ENCODE assay signal across 14 cellular contexts in the genomic region with DNA sequence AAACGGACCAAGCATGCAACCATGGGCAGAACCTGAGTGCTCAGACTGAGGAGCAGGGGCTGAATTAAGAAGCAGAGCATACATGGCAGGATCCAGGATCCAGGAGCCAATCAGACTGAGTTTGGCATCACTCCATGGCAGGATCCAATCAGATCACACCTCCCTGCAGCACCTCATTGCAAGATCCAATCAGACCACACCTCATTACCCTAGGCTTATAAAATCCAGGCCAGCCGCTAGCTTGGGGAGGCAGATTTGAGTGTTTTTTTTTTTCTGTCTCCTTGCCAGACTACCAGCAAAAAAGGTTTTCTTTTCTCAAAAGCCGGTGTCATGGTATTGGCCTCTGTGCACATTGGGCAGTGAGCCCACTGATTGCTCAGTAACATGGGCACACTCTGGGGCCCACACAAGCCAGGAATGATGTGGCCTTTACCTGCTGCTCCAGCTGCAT.
A peak's percentile ranks its signal among the peaks of the same experiment; 100 is the strongest.
DNase-seq lines count a peak whose midpoint lies in the region; ATAC-seq and TF ChIP-seq lines count a peak whose summit lies in the region.
"Had no signal": no experiment of that assay in that cellular context is flagged by ENCODE, and none has a peak within 500 bp of the region (broad histone marks: within the 10 kb centered on the region; RNA-seq: fewer than 3 reads in every experiment).

No MANE protein-coding gene starts in this region.

- POLR2A ChIA-PET in AG04450 (lab: Yijun Ruan, JAX) = interaction anchor here (0.7 to 1.9 kb wide), 2 partner anchors 44 to 60 kb away, joined by 3 to 5 read pairs; no protein-coding TSS in a partner anchor

- DNase-seq in AG04450 (ENCODE audit: low read depth, low spot score) (peak; percentile 18), LHCN-M2 (ENCODE audit: low read depth) (peak; percentile 14), body of pancreas (peak; percentile 39 to 71 (median 62)), kidney glomerular epithelial cell (lab: John Stamatoyannopoulos, UW) (peak; percentile 17), NCI-H774 (lab: John Stamatoyannopoulos, UW) (no peak), lower lobe of right lung (no peak)
- DNase-seq in activated naive CD4-positive, alpha-beta T cell treated with anti-CD3 and anti-CD28 coated beads, Interleukin-2, amount 50 U/mL, for 16 hours = no peak
- DNase-seq: activated T-cell treated with anti-CD3 and anti-CD28 coated beads, Interleukin-2, amount 50 U/mL, for 1 hour; BE2C; DMS153; NCI-H2171; stimulated activated CD4-positive, alpha-beta T cell treated with anti-CD3 and anti-CD28 coated beads, Interleukin-2, amount 100 ng/mL, for 24 hours; T-helper 1 cell had no signal

- H3K27ac ChIP-seq in AG04450 (ENCODE audit: low read depth, low read length) (peak overlapping the region; percentile 68), body of pancreas (peak overlapping the region in 2 of 4 donors; percentile 54), lower lobe of right lung (no peak overlapping the region)

- no peak for TF ChIP-seq CTCF in AG04450 (IDR thresholded peaks at IDR 0.05; ENCODE audit: low read depth, low read length)
- TF ChIP-seq CTCF in body of pancreas (IDR thresholded peaks at IDR 0.05) = no peak
- TF ChIP-seq CTCF in lower lobe of right lung (IDR thresholded peaks at IDR 0.05) = no peak

- no peaks in the 10 kb centered on the region for H3K36me3 ChIP-seq in body of pancreas (replicated peaks in 1 of 2; ENCODE audit: insufficient read depth in 1 of 2, low read depth in 2 of 2)
- no peaks in the 10 kb centered on the region for H3K36me3 ChIP-seq in lower lobe of right lung
- H3K36me3 ChIP-seq: BE2C had no signal

- H3K27me3 ChIP-seq in AG04450 (ENCODE audit: control insufficient read depth, insufficient read depth, low read length) (no peaks in the 10 kb centered on the region), body of pancreas (no peaks in the 10 kb centered on the region), lower lobe of right lung (ENCODE audit: low read depth) (peaks cover 5% of the 10 kb centered on the region)

- WGBS in body of pancreas, 2 donors = 42 to 62% methylated on average over 3 of the region's 3 CpGs

- H3K4me1 ChIP-seq in body of pancreas (peaks cover 25% of the 10 kb centered on the region), lower lobe of right lung (no peaks in the 10 kb centered on the region)
- H3K4me1 ChIP-seq: BE2C had no signal

- no peak overlapping the region for H3K4me3 ChIP-seq in AG04450 (ENCODE audit: low read depth, low read length)
- H3K4me3 ChIP-seq in body of pancreas = no peak overlapping the region
- no peak overlapping the region for H3K4me3 ChIP-seq in lower lobe of right lung

- intact Hi-C loops in body of pancreas (cut with DNase I) = no loop called here
- intact Hi-C loops in lower lobe of right lung (cut with DNase I) = no loop called here

- peak; percentile 55 for ATAC-seq in body of pancreas
- no peak for ATAC-seq in HG02623 (IDR thresholded peaks at IDR 0.05; ENCODE audit: unreplicated experiment)
- no peak for ATAC-seq in lower lobe of right lung

- H3K9me3 ChIP-seq in AG04450 (ENCODE audit: control insufficient read depth, insufficient read depth, low read length) (no peaks in the 10 kb centered on the region; the same call in none of the 2 replicates), body of pancreas (no peaks in the 10 kb centered on the region), lower lobe of right lung (no peaks in the 10 kb centered on the region)
- H3K9me3 ChIP-seq: BE2C had no signal

- CTCF ChIA-PET in AG04450 (lab: Charles Lee) = interaction anchor here (0.9 kb wide), 1 partner anchor 163 kb away, joined by 5 read pairs; no protein-coding TSS in a partner anchor

- no peak for TF ChIP-seq POLR2A in body of pancreas (IDR thresholded peaks at IDR 0.05)

Comparison
In these comparisons a context has a peak if more than half of its experiments do, and no peak if none do; other contexts are left out.
1. DNase-seq: peak in AG04450 (single experiment), LHCN-M2 (single experiment), body of pancreas (4 of 4) and kidney glomerular epithelial cell (single experiment); none in activated naive CD4-positive, alpha-beta T cell treated with anti-CD3 and anti-CD28 coated beads, Interleukin-2, amount 50 U/mL, for 16 hours (single experiment), NCI-H774 (single experiment) and lower lobe of right lung (single experiment).